Comparison of ENCODE assay signal across 20 cellular contexts in genomic region chr9:85524531-85524930, GRCh38.
"Had no signal": no experiment of that assay in that cellular context is flagged by ENCODE, and none has a peak within 500 bp of the region (broad histone marks: within the 10 kb centered on the region; RNA-seq: fewer than 3 reads in every experiment).

No MANE protein-coding gene starts in this region.

- DNase-seq: activated CD4-positive, alpha-beta T cell treated with anti-CD3 and anti-CD28 coated beads for 48 hours; activated CD8-positive, alpha-beta T cell treated with anti-CD3 and anti-CD28 coated beads for 36 hours; activated gamma-delta T cell; activated T-cell treated with anti-CD3 and anti-CD28 coated beads, Interleukin-2, amount 50 U/mL, for 72 hours; amniotic stem cell; body of pancreas; effector memory CD4-positive, alpha-beta T cell; foreskin keratinocyte; heart right ventricle; mesenchymal stem cell; pancreas; stimulated activated CD4-positive, alpha-beta T cell treated with anti-CD3 and anti-CD28 coated beads, Interleukin-2, amount 100 ng/mL, for 48 hours; T-helper 2 cell; transverse colon had no signal

- H3K27ac ChIP-seq: body of pancreas, foreskin keratinocyte, heart right ventricle, neural progenitor cell, pancreas, transverse colon had no signal

- H3K36me3 Mint-ChIP-seq: activated naive CD4-positive, alpha-beta T cell treated with anti-CD3 and anti-CD28 coated beads, Interleukin-2, amount 50 U/mL, for 72 hours; stimulated activated memory B cell treated with anti-CD40 and anti-IgM and Interleukin-4, amounts not matched to agents 10 μg/mL and 1 μg/mL and 100 μg/mL, for 72 hours; WTC11 had no signal

- H3K9me3 ChIP-seq: body of pancreas, pancreas, transverse colon had no signal

- H3K27me3 ChIP-seq: body of pancreas, pancreas had no signal

- ATAC-seq: activated CD8-positive, alpha-beta T cell treated with anti-CD3 and anti-CD28 coated beads for 36 hours; activated naive CD4-positive, alpha-beta T cell treated with anti-CD3 and anti-CD28 coated beads, Interleukin-2, amount 50 U/mL, for 72 hours; activated T-cell treated with anti-CD3 and anti-CD28 coated beads, Interleukin-2, amount 50 U/mL, for 72 hours; body of pancreas; foreskin keratinocyte; heart right ventricle; left lobe of liver; stimulated activated memory B cell treated with anti-CD40 and anti-IgM and Interleukin-4, amounts not matched to agents 10 μg/mL and 1 μg/mL and 100 μg/mL, for 72 hours; WTC11 had no signal

- H3K27ac Mint-ChIP-seq: activated CD8-positive, alpha-beta T cell treated with anti-CD3 and anti-CD28 coated beads for 36 hours; activated naive CD4-positive, alpha-beta T cell treated with anti-CD3 and anti-CD28 coated beads, Interleukin-2, amount 50 U/mL, for 72 hours; activated T-cell treated with anti-CD3 and anti-CD28 coated beads, Interleukin-2, amount 50 U/mL, for 72 hours; neural progenitor cell; stimulated activated memory B cell treated with anti-CD40 and anti-IgM and Interleukin-4, amounts not matched to agents 10 μg/mL and 1 μg/mL and 100 μg/mL, for 72 hours; WTC11 had no signal

- FAIRE-seq: islet of Langerhans, pancreas had no signal

- H3K9me3 Mint-ChIP-seq: activated CD8-positive, alpha-beta T cell treated with anti-CD3 and anti-CD28 coated beads for 36 hours; activated naive CD4-positive, alpha-beta T cell treated with anti-CD3 and anti-CD28 coated beads, Interleukin-2, amount 50 U/mL, for 72 hours; activated T-cell treated with anti-CD3 and anti-CD28 coated beads, Interleukin-2, amount 50 U/mL, for 72 hours had no signal

- H3K4me1 ChIP-seq: foreskin keratinocyte, pancreas had no signal

- H3K36me3 ChIP-seq: heart right ventricle, neural progenitor cell, pancreas, transverse colon had no signal

- H3K4me3 Mint-ChIP-seq: activated CD8-positive, alpha-beta T cell treated with anti-CD3 and anti-CD28 coated beads for 36 hours; activated T-cell treated with anti-CD3 and anti-CD28 coated beads, Interleukin-2, amount 50 U/mL, for 72 hours; neural progenitor cell; stimulated activated memory B cell treated with anti-CD40 and anti-IgM and Interleukin-4, amounts not matched to agents 10 μg/mL and 1 μg/mL and 100 μg/mL, for 72 hours; WTC11 had no signal

- H3K4me3 ChIP-seq: body of pancreas, heart right ventricle, neural progenitor cell, pancreas, transverse colon had no signal
